ENCODE assay signal across 14 cellular contexts in the genomic region with DNA sequence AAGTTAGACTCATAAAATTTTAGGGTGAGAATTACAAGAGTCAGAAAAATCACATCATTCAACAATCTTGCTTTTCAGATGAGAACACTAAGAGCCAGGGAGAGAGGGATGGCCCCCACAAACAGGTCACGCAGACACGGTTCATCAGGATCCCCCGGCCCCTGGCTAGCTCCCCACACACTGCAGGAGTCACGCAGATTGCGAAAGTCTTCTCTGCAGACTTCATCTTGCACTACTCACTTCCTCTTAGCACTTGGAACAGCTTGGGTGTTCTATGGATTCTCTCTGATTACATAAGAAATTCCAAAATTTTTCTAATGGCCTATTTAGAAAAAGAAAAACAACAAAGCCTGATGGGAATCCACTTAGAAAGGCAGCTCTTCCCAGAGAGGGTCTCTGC. TPM values are rescaled to one million over a fixed set of nuclear protein-coding genes. Genes with fewer than 3 reads are reported as not detected.
A peak's percentile ranks its signal among the peaks of the same experiment; 100 is the strongest.
DNase-seq lines count a peak whose midpoint lies in the region; ATAC-seq and TF ChIP-seq lines count a peak whose summit lies in the region.
"Had no signal": no experiment of that assay in that cellular context is flagged by ENCODE, and none has a peak within 500 bp of the region (broad histone marks: within the 10 kb centered on the region; RNA-seq: fewer than 3 reads in every experiment).

No MANE protein-coding gene starts in this region.

- H3K27ac Mint-ChIP-seq in endothelial cell (ENCODE audit: unreplicated experiment), result no peak overlapping the region
- H3K27ac Mint-ChIP-seq: stimulated activated naive CD8-positive, alpha-beta T cell treated with anti-CD3 and anti-CD28 coated beads, Interleukin-15, Interleukin-2, amounts not matched to agents 100 ng/mL and 50 ng/mL, for 24 hours had no signal

- H3K4me1 ChIP-seq in left lung, result peaks cover 7 to 14% of the 10 kb centered on the region in 2 donors
- H3K4me1 ChIP-seq in urinary bladder (ENCODE audit: insufficient read depth), result no peaks in the 10 kb centered on the region
- H3K4me1 ChIP-seq in MM.1S (ENCODE audit: low read length), result no peaks in the 10 kb centered on the region

- WGBS in urinary bladder, result 49% methylated on average over 5 of the region's 5 CpGs

- H3K79me2 ChIP-seq in MM.1S (ENCODE audit: low read length), result no peaks in the 10 kb centered on the region

- H3K4me1 Mint-ChIP-seq in endothelial cell (ENCODE audit: unreplicated experiment), result peaks cover 15% of the 10 kb centered on the region

- ATAC-seq in left lung (peak; percentile 85), HG03045 (IDR thresholded peaks at IDR 0.05; ENCODE audit: unreplicated experiment) (no peak)

- H3K4me3 ChIP-seq in astrocyte of the spinal cord (ENCODE audit: low read depth, low read length) (no peak overlapping the region), left lung (no peak overlapping the region), urinary bladder (ENCODE audit: low read depth, low read length) (no peak overlapping the region), MM.1S (ENCODE audit: low read length) (no peak overlapping the region)

- no peak overlapping the region for H3K4me3 Mint-ChIP-seq in endothelial cell (ENCODE audit: unreplicated experiment)
- H3K4me3 Mint-ChIP-seq: stimulated activated naive CD8-positive, alpha-beta T cell treated with anti-CD3 and anti-CD28 coated beads, Interleukin-15, Interleukin-2, amounts not matched to agents 100 ng/mL and 50 ng/mL, for 24 hours had no signal

- H3K4me2 ChIP-seq in MM.1S (ENCODE audit: low read depth, low read length), result no peak overlapping the region

- H3F3A ChIP-seq in MM.1S (ENCODE audit: insufficient read depth, low read length), result no peaks in the 10 kb centered on the region

- TF ChIP-seq CTCF in astrocyte of the spinal cord (IDR thresholded peaks at IDR 0.05; ENCODE audit: low read depth, low read length) (no peak), left lung (IDR thresholded peaks at IDR 0.05) (no peak), MM.1S (IDR thresholded peaks at IDR 0.05; ENCODE audit: low read length) (no peak), endothelial cell (IDR thresholded peaks at IDR 0.05; ENCODE audit: unreplicated experiment) (no peak)

- peaks cover 4% of the 10 kb centered on the region for H3K36me3 Mint-ChIP-seq in endothelial cell (ENCODE audit: low read depth, unreplicated experiment)

- no peaks in the 10 kb centered on the region for H4K20me1 ChIP-seq in MM.1S (ENCODE audit: insufficient read depth, low read length)

- no peak overlapping the region for H2AFZ ChIP-seq in MM.1S (ENCODE audit: low read length)

- peak; percentile 64 to 65 for DNase-seq in Kasumi-1 (lab: John Stamatoyannopoulos, UW)
- peak; percentile 65 for DNase-seq in astrocyte of the spinal cord (ENCODE audit: low read depth, low spot score)
- peak in 1 of 2 donors; percentile 40 for DNase-seq in left lung
- no peak for DNase-seq in MM.1S
- DNase-seq in NCI-H82 (lab: John Stamatoyannopoulos, UW), result no peak
- no peak for DNase-seq in endothelial cell (ENCODE audit: low spot score)
- DNase-seq: activated CD4-positive, alpha-beta T cell treated with anti-CD3 and anti-CD28 coated beads for 1 hour; activated naive CD4-positive, alpha-beta T cell treated with anti-CD3 and anti-CD28 coated beads, Interleukin-2, amount 50 U/mL, for 16 hours; NCI-H1417 treated with DMSO at 0.1 percent for 48 hours had no signal

- H3K27ac ChIP-seq in left lung (peak overlapping the region in 1 of 2 donors; percentile 59), urinary bladder (ENCODE audit: low read depth) (peak overlapping the region; percentile 75), MM.1S (ENCODE audit: low read length) (no peak overlapping the region)

- intact Hi-C loops in left lung (cut with DNase I), result no loop called here

- no peaks in the 10 kb centered on the region for H3K9me3 ChIP-seq in left lung
- H3K9me3 ChIP-seq in MM.1S (replicated peaks; ENCODE audit: insufficient read depth, low read length), result no peaks in the 10 kb centered on the region

- no peaks in the 10 kb centered on the region for H3K9me3 Mint-ChIP-seq in endothelial cell (ENCODE audit: unreplicated experiment)
- H3K9me3 Mint-ChIP-seq: stimulated activated naive CD8-positive, alpha-beta T cell treated with anti-CD3 and anti-CD28 coated beads, Interleukin-15, Interleukin-2, amounts not matched to agents 100 ng/mL and 50 ng/mL, for 24 hours had no signal

- no peaks in the 10 kb centered on the region for H3K27me3 ChIP-seq in left lung
- H3K27me3 ChIP-seq in MM.1S (replicated peaks; ENCODE audit: insufficient read depth, low read length), result no peaks in the 10 kb centered on the region

- H3K27me3 Mint-ChIP-seq in endothelial cell (ENCODE audit: unreplicated experiment), result no peaks in the 10 kb centered on the region

- H3K9me2 ChIP-seq in MM.1S (replicated peaks; ENCODE audit: insufficient read depth, low read length), result no peaks in the 10 kb centered on the region

- no peak overlapping the region for H3K9ac ChIP-seq in MM.1S (ENCODE audit: low read length)

- in situ Hi-C loops in astrocyte of the spinal cord (cut with HindIII; ENCODE audit: low sequenced_read_pairs), result no loop called here

- H3K36me3 ChIP-seq in left lung (no peaks in the 10 kb centered on the region), urinary bladder (ENCODE audit: insufficient read depth) (no peaks in the 10 kb centered on the region), MM.1S (replicated peaks; ENCODE audit: insufficient read depth, low read length) (no peaks in the 10 kb centered on the region)

RNA-seq across cellular contexts. Expression of gene SULT1C2, which starts 21.6 kb away (rescaled TPM):
- total RNA-seq in left lung (10 to 100 TPM in 1 of 2 donors, 1 to 10 TPM in 1; 5.4 to 14.6 TPM), urinary bladder (3.3 TPM), endothelial cell (ENCODE audit: unreplicated experiment) (0.85 TPM)
- 0.15 TPM for polyA plus RNA-seq in urinary bladder
- total RNA-seq: endothelial cell of umbilical vein, lung microvascular endothelial cell had no signal
- polyA plus RNA-seq: endothelial cell of umbilical vein had no signal

RNA-seq across cellular contexts. Expression of gene SULT1C3, which starts 27.3 kb away (rescaled TPM):
- total RNA-seq in left lung (not detected), urinary bladder (not detected), endothelial cell (ENCODE audit: unreplicated experiment) (not detected)
- polyA plus RNA-seq in urinary bladder, result not detected
- total RNA-seq: endothelial cell of umbilical vein, lung microvascular endothelial cell had no signal
- polyA plus RNA-seq: endothelial cell of umbilical vein had no signal

Comparison
In these comparisons a context has a peak if more than half of its experiments do, and no peak if none do; other contexts are left out.
1. DNase-seq: peak in Kasumi-1 (2 of 2) and astrocyte of the spinal cord (single experiment); none in MM.1S (single experiment), NCI-H82 (single experiment) and endothelial cell (single experiment).